Comparison of ENCODE assay signal across 2 cellular contexts in genomic region chr11:57288771-57289579, GRCh38.
A peak's percentile ranks its signal among the peaks of the same experiment; 100 is the strongest.
TF ChIP-seq lines count a peak whose summit lies in the region.

No MANE protein-coding gene starts in this region.

TF ChIP-seq in HEK293, 187 proteins besides CTCF, POLR2A, EP300 and RAD21:
- TF ChIP-seq ZFHX2 (tag by site-specific recombination; conservative IDR thresholded peaks at IDR 0.05) (peak; percentile 68), ZNF561 (tag by site-specific recombination; IDR thresholded peaks at IDR 0.05; ENCODE audit: borderline replicate concordance) (no peak)
TF ChIP-seq in HEK293: peak in this region for 1.

TF ChIP-seq in HepG2, 621 proteins besides CTCF, POLR2A, EP300 and RAD21:
- TF ChIP-seq ZNF296 (CRISPR knock-in tag; conservative IDR thresholded peaks at IDR 0.05) (no peak), BATF2 (CRISPR knock-in tag; IDR thresholded peaks at IDR 0.05) (no peak), CBFB (CRISPR knock-in tag; IDR thresholded peaks at IDR 0.05) (no peak), ATF7 (IDR thresholded peaks at IDR 0.05) (no peak), ATF7 (CRISPR knock-in tag; IDR thresholded peaks at IDR 0.05) (no peak), ZNF292 (CRISPR knock-in tag; IDR thresholded peaks at IDR 0.05; ENCODE audit: borderline replicate concordance, low read depth) (peak; percentile 67; the same call in 1 of the 2 replicates), ZBTB25 (CRISPR knock-in tag; IDR thresholded peaks at IDR 0.05) (no peak), TFAP4 (IDR thresholded peaks at IDR 0.05; ENCODE audit: borderline replicate concordance, low read depth) (peak; percentile 85), PAXIP1 (CRISPR knock-in tag; conservative IDR thresholded peaks at IDR 0.05) (0 out of 2 replicates have a peak, but pooled peaks have one; percentile 33), NFE2L1 (CRISPR knock-in tag; IDR thresholded peaks at IDR 0.05; ENCODE audit: borderline replicate concordance) (no peak), ZNF652 (CRISPR knock-in tag; IDR thresholded peaks at IDR 0.05; ENCODE audit: borderline replicate concordance, low read depth) (peak; percentile 93), CSRNP1 (CRISPR knock-in tag; IDR thresholded peaks at IDR 0.05) (no peak), PREB (CRISPR knock-in tag; IDR thresholded peaks at IDR 0.05) (no peak), SOX5 (CRISPR knock-in tag; IDR thresholded peaks at IDR 0.05; ENCODE audit: borderline replicate concordance) (peak; percentile 36; the same call in 1 of the 2 replicates), ZNF782 (CRISPR knock-in tag; IDR thresholded peaks at IDR 0.05; ENCODE audit: borderline replicate concordance) (no peak), SOX6 (IDR thresholded peaks at IDR 0.05) (no peak), SOX6 (CRISPR knock-in tag; IDR thresholded peaks at IDR 0.05) (peak; percentile 41), ZNF326 (CRISPR knock-in tag; IDR thresholded peaks at IDR 0.05; ENCODE audit: borderline replicate concordance) (no peak), NR2F6 (IDR thresholded peaks at IDR 0.05) (no peak), NR2F6 (CRISPR knock-in tag; IDR thresholded peaks at IDR 0.05) (0 out of 2 replicates have a peak, but pooled peaks have one; percentile 16), SALL1 (CRISPR knock-in tag; IDR thresholded peaks at IDR 0.05) (0 out of 2 replicates have a peak, but pooled peaks have one; percentile 20), ZNF598 (CRISPR knock-in tag; IDR thresholded peaks at IDR 0.05; ENCODE audit: borderline replicate concordance) (0 out of 2 replicates have a peak, but pooled peaks have one; percentile 28), ETV5 (CRISPR knock-in tag; IDR thresholded peaks at IDR 0.05; ENCODE audit: borderline replicate concordance) (peak; percentile 22; the same call in 1 of the 2 replicates), SRY (CRISPR knock-in tag; IDR thresholded peaks at IDR 0.05) (no peak), ELF4 (CRISPR knock-in tag; IDR thresholded peaks at IDR 0.05; ENCODE audit: borderline replicate concordance) (no peak), ZNF687 (CRISPR knock-in tag; IDR thresholded peaks at IDR 0.05) (peak; percentile 22; the same call in 1 of the 2 replicates), ATRX (CRISPR knock-in tag; IDR thresholded peaks at IDR 0.05; ENCODE audit: borderline replicate concordance) (no peak), SOX13 (IDR thresholded peaks at IDR 0.05) (no peak), SOX13 (CRISPR knock-in tag; conservative IDR thresholded peaks at IDR 0.05 in 1 of 2, IDR thresholded peaks at IDR 0.05 in 1 of 2) (peak in 1 of 2 experiments; percentile 46; a peak in 1 of 4 replicates), HNRNPLL (IDR thresholded peaks at IDR 0.05; ENCODE audit: low read depth, low read length, poor library complexity, severe bottlenecking) (no peak)
